Comparison of ENCODE assay signal across 38 cellular contexts in genomic region chr6:149881066-149881766, GRCh38. TPM values are rescaled to one million over a fixed set of nuclear protein-coding genes. Genes with fewer than 3 reads are reported as not detected.
"Had no signal": no experiment of that assay in that cellular context is flagged by ENCODE, and none has a peak within 500 bp of the region (broad histone marks: within the 10 kb centered on the region; RNA-seq: fewer than 3 reads in every experiment).

No MANE protein-coding gene starts in this region.

- H3K27ac ChIP-seq: ascending aorta, breast epithelium, cardiac muscle cell, coronary artery, dorsolateral prefrontal cortex, gastroesophageal sphincter, WERI-Rb-1 had no signal

- H3K27ac Mint-ChIP-seq: activated B cell treated with CpG ODN at 0.5 μM for 24 hours; activated CD8-positive, alpha-beta memory T cell treated with anti-CD3 and anti-CD28 coated beads, Interleukin-2, amount 10 ng/mL, durations not matched to agents 7 days and 5 days; activated CD8-positive, alpha-beta T cell treated with anti-CD3 and anti-CD28 coated beads for 36 hours; activated naive CD4-positive, alpha-beta T cell treated with anti-CD3 and anti-CD28 coated beads, Interleukin-2, amount 10 ng/mL, durations not matched to agents 7 days and 5 days; activated naive CD4-positive, alpha-beta T cell treated with anti-CD3 and anti-CD28 coated beads, Interleukin-2, amount 50 U/mL, for 72 hours; activated naive CD8-positive, alpha-beta T cell treated with anti-CD3 and anti-CD28 coated beads, Interleukin-2, amount 10 ng/mL, durations not matched to agents 7 days and 5 days; activated T-cell treated with anti-CD3 and anti-CD28 coated beads, Interleukin-2, amount 50 U/mL, for 24 hours; activated T-cell treated with anti-CD3 and anti-CD28 coated beads, Interleukin-2, amount 50 U/mL, for 72 hours; brain; dendritic cell treated with granulocyte-macrophage colony-stimulating factor and Interleukin-4, amounts not matched to agents 40 ng/mL and 50 ng/mL, for 4 days; endodermal cell; T-helper 17 cell; T-helper 2 cell treated with Interferon-gamma antibody and Interleukin-4, amounts not matched to agents 5 μg/mL and 100 μg/mL, for 36 hours had no signal

- H3K4me3 Mint-ChIP-seq: activated B cell treated with CpG ODN at 0.5 μM for 24 hours; activated CD8-positive, alpha-beta memory T cell treated with anti-CD3 and anti-CD28 coated beads, Interleukin-2, amount 10 ng/mL, durations not matched to agents 7 days and 5 days; activated CD8-positive, alpha-beta T cell treated with anti-CD3 and anti-CD28 coated beads for 36 hours; activated naive CD4-positive, alpha-beta T cell treated with anti-CD3 and anti-CD28 coated beads, Interleukin-2, amount 10 ng/mL, durations not matched to agents 7 days and 5 days; activated naive CD8-positive, alpha-beta T cell treated with anti-CD3 and anti-CD28 coated beads, Interleukin-2, amount 10 ng/mL, durations not matched to agents 7 days and 5 days; activated T-cell treated with anti-CD3 and anti-CD28 coated beads, Interleukin-2, amount 50 U/mL, for 24 hours; activated T-cell treated with anti-CD3 and anti-CD28 coated beads, Interleukin-2, amount 50 U/mL, for 72 hours; brain; dendritic cell treated with granulocyte-macrophage colony-stimulating factor and Interleukin-4, amounts not matched to agents 40 ng/mL and 50 ng/mL, for 4 days; endodermal cell; T-helper 17 cell; T-helper 2 cell treated with Interferon-gamma antibody and Interleukin-4, amounts not matched to agents 5 μg/mL and 100 μg/mL, for 36 hours had no signal

- H3K9me3 Mint-ChIP-seq: activated B cell treated with CpG ODN at 0.5 μM for 24 hours; activated CD8-positive, alpha-beta T cell treated with anti-CD3 and anti-CD28 coated beads for 36 hours; activated naive CD4-positive, alpha-beta T cell treated with anti-CD3 and anti-CD28 coated beads, Interleukin-2, amount 10 ng/mL, durations not matched to agents 7 days and 5 days; activated naive CD4-positive, alpha-beta T cell treated with anti-CD3 and anti-CD28 coated beads, Interleukin-2, amount 50 U/mL, for 72 hours; activated naive CD8-positive, alpha-beta T cell treated with anti-CD3 and anti-CD28 coated beads, Interleukin-2, amount 10 ng/mL, durations not matched to agents 7 days and 5 days; activated T-cell treated with anti-CD3 and anti-CD28 coated beads, Interleukin-2, amount 50 U/mL, for 24 hours; dendritic cell treated with granulocyte-macrophage colony-stimulating factor and Interleukin-4, amounts not matched to agents 40 ng/mL and 50 ng/mL, for 4 days; endodermal cell; T-helper 2 cell treated with Interferon-gamma antibody and Interleukin-4, amounts not matched to agents 5 μg/mL and 100 μg/mL, for 36 hours had no signal

- H3K4me3 ChIP-seq: ascending aorta, breast epithelium, cardiac muscle cell, coronary artery, dorsolateral prefrontal cortex, gastroesophageal sphincter had no signal

- H3K36me3 ChIP-seq: ascending aorta, breast epithelium, cardiac muscle cell, gastroesophageal sphincter, WERI-Rb-1 had no signal

- H3K4me1 ChIP-seq: breast epithelium had no signal

- H3K4me1 Mint-ChIP-seq: activated B cell treated with CpG ODN at 0.5 μM for 24 hours; activated CD8-positive, alpha-beta memory T cell treated with anti-CD3 and anti-CD28 coated beads, Interleukin-2, amount 10 ng/mL, durations not matched to agents 7 days and 5 days; activated naive CD4-positive, alpha-beta T cell treated with anti-CD3 and anti-CD28 coated beads, Interleukin-2, amount 10 ng/mL, durations not matched to agents 7 days and 5 days; activated naive CD8-positive, alpha-beta T cell treated with anti-CD3 and anti-CD28 coated beads, Interleukin-2, amount 10 ng/mL, durations not matched to agents 7 days and 5 days; brain; endodermal cell had no signal

- H3K9me3 ChIP-seq: ascending aorta, breast epithelium, gastroesophageal sphincter had no signal

- H3K36me3 Mint-ChIP-seq: activated CD8-positive, alpha-beta memory T cell treated with anti-CD3 and anti-CD28 coated beads, Interleukin-2, amount 10 ng/mL, durations not matched to agents 7 days and 5 days; activated naive CD4-positive, alpha-beta T cell treated with anti-CD3 and anti-CD28 coated beads, Interleukin-2, amount 10 ng/mL, durations not matched to agents 7 days and 5 days; activated naive CD4-positive, alpha-beta T cell treated with anti-CD3 and anti-CD28 coated beads, Interleukin-2, amount 50 U/mL, for 72 hours; activated naive CD8-positive, alpha-beta T cell treated with anti-CD3 and anti-CD28 coated beads, Interleukin-2, amount 10 ng/mL, durations not matched to agents 7 days and 5 days; brain had no signal

- H3K27me3 ChIP-seq: ascending aorta, breast epithelium, dorsolateral prefrontal cortex, gastroesophageal sphincter had no signal

- ATAC-seq: activated CD4-positive, CD25-positive, alpha-beta regulatory T cell treated with anti-CD3 and anti-CD28 coated beads, Interleukin-2, amount 50 U/mL, for 24 hours; activated CD8-positive, alpha-beta memory T cell treated with anti-CD3 and anti-CD28 coated beads, Interleukin-2, amount 10 ng/mL, durations not matched to agents 7 days and 5 days; activated CD8-positive, alpha-beta T cell treated with anti-CD3 and anti-CD28 coated beads for 36 hours; activated naive CD4-positive, alpha-beta T cell treated with anti-CD3 and anti-CD28 coated beads, Interleukin-2, amount 50 U/mL, for 72 hours; activated T-cell treated with anti-CD3 and anti-CD28 coated beads, Interleukin-2, amount 50 U/mL, for 72 hours; esophagus mucosa; gastroesophageal sphincter; T-helper 17 cell had no signal

- DNase-seq: activated B cell treated with CpG ODN at 0.5 μM for 24 hours; activated CD4-positive, alpha-beta T cell treated with anti-CD3 and anti-CD28 coated beads for 48 hours; activated CD4-positive, alpha-beta T cell treated with anti-CD3 and anti-CD28 coated beads, Interleukin-2, amount 50 U/mL, for 1 hour; activated CD4-positive, alpha-beta T cell treated with anti-CD3 and anti-CD28 coated beads, Interleukin-2, amount 50 U/mL, for 48 hours; activated CD8-positive, alpha-beta memory T cell treated with anti-CD3 and anti-CD28 coated beads, Interleukin-2, amount 10 ng/mL, durations not matched to agents 7 days and 5 days; activated CD8-positive, alpha-beta memory T cell treated with anti-CD3 and anti-CD28 coated beads, Interleukin-2, amount 50 U/mL, for 48 hours; activated CD8-positive, alpha-beta T cell treated with anti-CD3 and anti-CD28 coated beads for 36 hours; activated gamma-delta T cell; activated naive CD4-positive, alpha-beta T cell; activated naive CD4-positive, alpha-beta T cell treated with anti-CD3 and anti-CD28 coated beads, Interleukin-2, amount 10 ng/mL, durations not matched to agents 7 days and 5 days; activated naive CD8-positive, alpha-beta T cell treated with anti-CD3 and anti-CD28 coated beads, Interleukin-2, amount 10 ng/mL, durations not matched to agents 7 days and 5 days; activated T-cell treated with anti-CD3 and anti-CD28 coated beads for 4 hours; activated T-cell treated with anti-CD3 and anti-CD28 coated beads, Interleukin-2, amount 50 U/mL, for 24 hours; activated T-cell treated with anti-CD3 and anti-CD28 coated beads, Interleukin-2, amount 50 U/mL, for 72 hours; central memory CD4-positive, alpha-beta T cell; dorsolateral prefrontal cortex; effector memory CD4-positive, alpha-beta T cell; endodermal cell; foreskin melanocyte; T-helper 1 cell; T-helper 17 cell; T1000; WERI-Rb-1 had no signal

RNA-seq across cellular contexts. Expression of gene RAET1E, which starts 16.7 kb away (rescaled TPM):
- total RNA-seq: activated B cell treated with CpG ODN at 0.5 μM for 24 hours; activated CD8-positive, alpha-beta memory T cell treated with anti-CD3 and anti-CD28 coated beads for 36 hours; activated CD8-positive, alpha-beta memory T cell treated with anti-CD3 and anti-CD28 coated beads, Interleukin-2, amount 10 ng/mL, durations not matched to agents 7 days and 5 days; activated CD8-positive, alpha-beta T cell treated with anti-CD3 and anti-CD28 coated beads for 36 hours; activated naive CD8-positive, alpha-beta T cell treated with anti-CD3 and anti-CD28 coated beads, Interleukin-2, amount 10 ng/mL, durations not matched to agents 7 days and 5 days; activated T-cell treated with anti-CD3 and anti-CD28 coated beads, Interleukin-2, amount 50 U/mL, for 72 hours; ascending aorta; cardiac muscle cell; cerebellum; endodermal cell; epithelial cell of proximal tubule; glomerular endothelial cell had no signal
- polyA plus RNA-seq: cardiac muscle cell had no signal

RNA-seq across cellular contexts. Expression of gene RAET1G, which starts 41.7 kb away (rescaled TPM):
- total RNA-seq: activated B cell treated with CpG ODN at 0.5 μM for 24 hours; activated CD8-positive, alpha-beta memory T cell treated with anti-CD3 and anti-CD28 coated beads for 36 hours; activated CD8-positive, alpha-beta memory T cell treated with anti-CD3 and anti-CD28 coated beads, Interleukin-2, amount 10 ng/mL, durations not matched to agents 7 days and 5 days; activated CD8-positive, alpha-beta T cell treated with anti-CD3 and anti-CD28 coated beads for 36 hours; activated naive CD4-positive, alpha-beta T cell treated with anti-CD3 and anti-CD28 coated beads, Interleukin-2, amount 50 U/mL, for 72 hours; activated naive CD8-positive, alpha-beta T cell treated with anti-CD3 and anti-CD28 coated beads, Interleukin-2, amount 10 ng/mL, durations not matched to agents 7 days and 5 days; activated T-cell treated with anti-CD3 and anti-CD28 coated beads, Interleukin-2, amount 50 U/mL, for 72 hours; ascending aorta; cardiac muscle cell; cerebellum; endodermal cell; epithelial cell of proximal tubule; T-helper 17 cell had no signal
- polyA plus RNA-seq: cardiac muscle cell had no signal
